In the genomic region with DNA sequence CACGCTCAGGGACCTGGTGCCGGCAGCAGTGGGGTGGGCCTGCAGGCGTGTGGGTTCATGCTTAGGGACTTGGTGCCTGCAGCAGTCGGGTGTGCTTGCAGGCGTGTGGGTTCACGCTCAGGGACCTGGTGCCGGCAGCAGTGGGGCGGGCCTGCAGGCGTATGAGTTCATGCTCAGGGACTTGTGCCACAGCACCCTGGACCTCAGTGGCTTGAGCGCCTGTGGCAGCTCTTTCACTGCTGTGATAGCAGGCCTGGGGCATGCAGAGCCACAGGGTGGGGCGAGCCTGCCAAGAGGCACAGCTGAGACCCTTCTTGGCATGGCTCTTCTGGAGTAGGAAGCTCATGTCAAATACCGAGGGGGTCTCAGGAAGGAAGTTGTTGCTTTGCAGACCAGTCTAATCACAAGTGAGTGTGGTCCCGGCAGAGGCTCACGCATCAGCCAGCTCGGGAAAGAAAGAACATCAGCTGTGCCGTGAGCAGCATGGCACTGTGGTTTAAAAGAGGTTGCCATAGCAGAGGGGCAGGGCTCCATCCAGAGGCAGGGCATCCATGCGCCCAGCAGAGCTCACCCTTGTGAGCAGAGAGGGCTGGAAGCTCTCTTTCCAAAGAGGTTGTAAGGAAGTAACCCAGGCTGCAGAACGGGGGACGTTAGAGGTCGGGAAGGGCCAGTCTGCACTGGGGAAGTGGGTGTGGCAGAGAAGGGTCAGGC, we compare ENCODE assay signal across 24 cellular contexts. TPM values are rescaled to one million over a fixed set of nuclear protein-coding genes. Genes with fewer than 3 reads are reported as not detected.
DNase-seq lines count a peak whose midpoint lies in the region; ATAC-seq, FAIRE-seq and TF ChIP-seq lines count a peak whose summit lies in the region.
"Had no signal": no experiment of that assay in that cellular context is flagged by ENCODE, and none has a peak within 500 bp of the region (broad histone marks: within the 10 kb centered on the region; RNA-seq: fewer than 3 reads in every experiment).

No MANE protein-coding gene starts in this region.

- no peaks in the 10 kb centered on the region for H3K9me3 Mint-ChIP-seq in endothelial cell (ENCODE audit: unreplicated experiment)

- H3K36me3 Mint-ChIP-seq in endothelial cell (ENCODE audit: low read depth, unreplicated experiment) = peaks cover 61% of the 10 kb centered on the region

- H3K4me3 ChIP-seq in heart left ventricle = no peak overlapping the region
- no peak overlapping the region for H3K4me3 ChIP-seq in kidney (ENCODE audit: low read length in 2 of 2)
- H3K4me3 ChIP-seq: SK-N-MC had no signal

- H3K27ac Mint-ChIP-seq in endothelial cell (ENCODE audit: unreplicated experiment) = no peak overlapping the region

- no peak overlapping the region for H3K27ac ChIP-seq in heart left ventricle
- H3K27ac ChIP-seq in kidney (ENCODE audit: low read depth in 2 of 2, low read length in 2 of 2) = no peak overlapping the region
- H3K27ac ChIP-seq: C4-2B, SK-N-MC had no signal

- no peak for TF ChIP-seq POLR2A in heart left ventricle (IDR thresholded peaks at IDR 0.05)

- DNase-seq in Right ventricle myocardium inferior (ENCODE audit: missing footprints) = peak; percentile 42
- DNase-seq in heart left ventricle = no peak
- no peak for DNase-seq in endothelial cell (ENCODE audit: low spot score)
- peak; percentile 43 for DNase-seq in kidney
- DNase-seq in stimulated activated CD4-positive, alpha-beta T cell treated with anti-CD3 and anti-CD28 coated beads, Interleukin-15, amount 100 ng/mL, for 24 hours = no peak
- DNase-seq in SHP77 (lab: John Stamatoyannopoulos, UW) = no peak
- no peak for DNase-seq in DMS79 treated with DMSO at 0.1 percent for 48 hours (lab: John Stamatoyannopoulos, UW)
- DNase-seq: Calu3; CD8-positive, alpha-beta memory T cell; DMS153; GDM1; GOT3; HCEC 1CT; IMR-90; NCI-H1694 treated with DMSO at 0.1 percent for 48 hours; NCI-H2081 treated with DMSO at 0.1 percent for 48 hours; NCI-H2171 treated with DMSO at 0.1 percent for 48 hours; NCI-H524 treated with DMSO at 0.1 percent for 48 hours; NCI-H82 had no signal

- 83 to 90% (median 88%) methylated on average over 13 to 20 of the region's 20 CpGs for WGBS in heart left ventricle, 4 donors

- peaks cover 2% of the 10 kb centered on the region for H3K27me3 Mint-ChIP-seq in endothelial cell (ENCODE audit: unreplicated experiment)
- H3K27me3 Mint-ChIP-seq: CD8-positive, alpha-beta memory T cell had no signal

- H3K4me1 Mint-ChIP-seq in endothelial cell (ENCODE audit: unreplicated experiment) = peaks cover 3% of the 10 kb centered on the region

- intact Hi-C loops in Right ventricle myocardium inferior (cut with DNase I) = no loop called here
- intact Hi-C loops in heart left ventricle (cut with DNase I) = no loop called here
- intact Hi-C loops in kidney (cut with DNase I) = no loop called here

- ATAC-seq in Right ventricle myocardium inferior = no peak
- no peak for ATAC-seq in heart left ventricle
- ATAC-seq: Panc1 had no signal

- no peaks in the 10 kb centered on the region for H3K4me1 ChIP-seq in heart left ventricle
- no peaks in the 10 kb centered on the region for H3K4me1 ChIP-seq in kidney (ENCODE audit: control insufficient read depth in 1 of 2, insufficient read depth in 1 of 2, low read depth in 1 of 2, low read length in 2 of 2)

- TF ChIP-seq CTCF in heart left ventricle (IDR thresholded peaks at IDR 0.05) (no peak), endothelial cell (IDR thresholded peaks at IDR 0.05; ENCODE audit: unreplicated experiment) (no peak), kidney (IDR thresholded peaks at IDR 0.05; ENCODE audit: borderline replicate concordance, extremely low read depth, insufficient read depth) (no peak)

- peak overlapping the region; percentile 61 for H3K4me3 Mint-ChIP-seq in endothelial cell (ENCODE audit: unreplicated experiment)
- H3K4me3 Mint-ChIP-seq: CD8-positive, alpha-beta memory T cell had no signal

- H3K36me3 ChIP-seq in heart left ventricle = peaks cover 0 to 91% (median 79%) of the 10 kb centered on the region in 9 donors
- peaks cover 37 to 53% of the 10 kb centered on the region in 2 donors for H3K36me3 ChIP-seq in kidney (ENCODE audit: control insufficient read depth in 1 of 2, insufficient read depth in 2 of 2, low read length in 2 of 2)

- H3K27me3 ChIP-seq in heart left ventricle = no peaks in the 10 kb centered on the region

- FAIRE-seq in kidney (lab: Jason Lieb, UNC) = no peak
- FAIRE-seq: A204.1, HTR-8/SVneo had no signal

- no peak overlapping the region for H3K9ac ChIP-seq in kidney (ENCODE audit: low read length in 2 of 2)

- no peaks in the 10 kb centered on the region for H3K9me3 ChIP-seq in heart left ventricle
- no peaks in the 10 kb centered on the region for H3K9me3 ChIP-seq in kidney (ENCODE audit: control insufficient read depth in 1 of 2, low read length in 2 of 2)

RNA-seq across cellular contexts. Expression of gene PIGG, which starts 21.0 kb away (rescaled TPM):
- total RNA-seq in Right ventricle myocardium inferior (15.2 TPM), heart left ventricle (10 to 100 TPM; 11.2 to 26.9 (median 14.9) TPM), endothelial cell (ENCODE audit: unreplicated experiment) (74.0 TPM), kidney (67.9 TPM)
- polyA plus RNA-seq in heart left ventricle (10 to 100 TPM; 14.0 to 19.4 TPM), kidney (ENCODE audit: insufficient read depth, low read depth, low replicate concordance) (37.8 TPM)

RNA-seq across cellular contexts. Expression of gene ZNF721, which starts 21.1 kb away (rescaled TPM):
- total RNA-seq in Right ventricle myocardium inferior = 13.1 TPM
- 10 to 100 TPM in 7 of 9 donors, 1 to 10 TPM in 2; 5.5 to 20.3 (median 12.5) TPM for total RNA-seq in heart left ventricle
- 1 to 10 TPM; 8.0 to 8.2 TPM for polyA plus RNA-seq in heart left ventricle
- total RNA-seq in endothelial cell (ENCODE audit: unreplicated experiment) = 32.5 TPM
- total RNA-seq in kidney = 33.3 TPM
- 9.2 TPM for polyA plus RNA-seq in kidney (ENCODE audit: insufficient read depth, low read depth, low replicate concordance)

RNA-seq across cellular contexts. Expression of gene TMEM271, which starts 56.1 kb away (rescaled TPM):
- not detected for total RNA-seq in Right ventricle myocardium inferior
- not detected for total RNA-seq in heart left ventricle
- not detected for polyA plus RNA-seq in heart left ventricle
- not detected for total RNA-seq in endothelial cell (ENCODE audit: unreplicated experiment)
- total RNA-seq in kidney = not detected
- not detected for polyA plus RNA-seq in kidney (ENCODE audit: insufficient read depth, low read depth, low replicate concordance)
- total RNA-seq: Calu3; CD8-positive, alpha-beta memory T cell; IMR-90 had no signal
- polyA plus RNA-seq: CD8-positive, alpha-beta memory T cell; IMR-90 had no signal

Comparison
In these comparisons a context has a peak if more than half of its experiments do, and no peak if none do; other contexts are left out.
1. DNase-seq: peak in Right ventricle myocardium inferior (single experiment) and kidney (single experiment); none in heart left ventricle (0 of 5), endothelial cell (single experiment), stimulated activated CD4-positive, alpha-beta T cell treated with anti-CD3 and anti-CD28 coated beads, Interleukin-15, amount 100 ng/mL, for 24 hours (single experiment), SHP77 (0 of 2) and DMS79 treated with DMSO at 0.1 percent for 48 hours (single experiment).